7 cellular contexts compared by ENCODE assay signal in the genomic region with DNA sequence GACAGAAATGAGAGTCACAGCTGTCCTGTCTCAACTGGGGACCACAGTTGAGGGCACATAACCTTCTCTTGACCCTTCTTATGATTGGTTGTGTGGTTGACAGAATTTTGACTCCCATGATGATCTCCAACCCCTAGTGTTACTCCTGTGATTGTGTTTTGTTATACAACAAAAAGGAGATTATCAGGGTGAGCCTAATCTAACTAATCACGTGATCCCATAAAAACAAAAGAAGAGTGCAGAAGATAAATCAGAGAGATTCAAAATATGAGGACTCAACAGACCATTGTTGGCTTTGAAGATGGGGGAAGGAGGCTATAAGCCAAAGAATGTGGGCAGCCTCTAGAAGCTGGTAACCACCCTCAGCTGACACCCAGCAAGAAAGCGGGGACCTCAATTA.
"Had no signal": no experiment of that assay in that cellular context is flagged by ENCODE, and none has a peak within 500 bp of the region (broad histone marks: within the 10 kb centered on the region; RNA-seq: fewer than 3 reads in every experiment).

No MANE protein-coding gene starts in this region.

- H2AFZ ChIP-seq: GM23338 had no signal

- DNase-seq: H9, HCEC 1CT, KG1 had no signal

- FAIRE-seq: H1, H54, HTR-8/SVneo had no signal

- H3K4me2 ChIP-seq: GM23338 had no signal

- H3K4me3 ChIP-seq: GM23338 had no signal

- ATAC-seq: GM23338 had no signal
